In the genomic region with DNA sequence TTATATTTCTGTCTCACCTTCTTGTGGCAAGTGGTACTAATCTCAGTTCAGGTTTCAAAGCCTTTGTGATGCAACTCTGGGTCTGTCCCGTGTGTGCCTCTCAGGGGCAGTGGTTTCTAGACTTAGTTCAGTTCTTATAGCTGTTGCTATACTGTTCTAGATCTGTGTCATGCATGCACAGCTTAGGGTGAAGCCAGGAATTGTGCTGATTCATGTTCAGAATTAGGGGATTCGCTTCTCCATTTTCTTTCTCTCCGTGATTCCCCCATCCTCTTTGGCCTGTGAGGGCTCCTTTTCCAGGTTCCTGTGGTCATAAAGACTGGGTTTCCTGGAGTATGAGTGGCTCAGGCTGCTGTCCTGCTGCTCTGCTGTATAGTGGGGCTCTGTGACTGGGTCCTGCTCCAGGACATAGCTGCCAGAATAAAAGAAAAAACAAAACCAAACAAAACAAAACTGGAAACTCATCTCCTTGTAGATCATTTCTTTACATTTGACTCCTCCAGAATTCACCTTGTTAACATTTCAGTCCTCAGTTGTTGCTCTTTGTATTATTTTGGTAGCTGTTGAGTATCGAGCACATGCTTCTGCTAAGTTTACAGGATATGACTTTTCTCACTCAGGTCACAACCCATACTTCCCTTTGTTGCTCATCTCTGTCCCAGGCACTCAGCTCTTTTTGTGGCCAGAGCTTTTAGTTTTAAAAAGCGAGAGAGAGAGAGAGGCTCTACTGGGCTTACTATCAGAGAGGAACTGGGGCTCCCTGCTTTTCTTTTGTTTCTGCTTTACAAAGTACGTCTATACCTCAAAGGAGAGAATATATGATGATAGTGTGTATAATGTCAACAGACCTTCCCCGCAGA, we compare ENCODE assay signal across 1 cellular context.
TF ChIP-seq lines count a peak whose summit lies in the region.

No MANE protein-coding gene starts in this region.

TF ChIP-seq in K562, 482 proteins besides CTCF, POLR2A, EP300 and RAD21 (continued from another document and continues in another):
- TF ChIP-seq, protein P1, sequence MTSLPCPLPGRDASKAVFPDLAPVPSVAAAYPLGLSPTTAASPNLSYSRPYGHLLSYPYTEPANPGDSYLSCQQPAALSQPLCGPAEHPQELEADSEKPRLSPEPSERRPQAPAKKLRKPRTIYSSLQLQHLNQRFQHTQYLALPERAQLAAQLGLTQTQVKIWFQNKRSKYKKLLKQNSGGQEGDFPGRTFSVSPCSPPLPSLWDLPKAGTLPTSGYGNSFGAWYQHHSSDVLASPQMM (CRISPR knock-in tag; IDR thresholded peaks at IDR 0.05) = no peak
- TF ChIP-seq HNRNPUL1 (IDR thresholded peaks at IDR 0.05; ENCODE audit: low read length) (no peak), PCBP2 (IDR thresholded peaks at IDR 0.05; ENCODE audit: low read depth, low read length, poor library complexity, severe bottlenecking) (no peak), RFX7 (CRISPR knock-in tag; IDR thresholded peaks at IDR 0.05) (no peak), KDM1A (IDR thresholded peaks at IDR 0.05) (no peak), STAT6 (CRISPR knock-in tag; IDR thresholded peaks at IDR 0.05) (no peak), NR2C1 (IDR thresholded peaks at IDR 0.05) (no peak), NR2C1 (tag; IDR thresholded peaks at IDR 0.05) (no peak), RBM14 (IDR thresholded peaks at IDR 0.05; ENCODE audit: borderline replicate concordance, insufficient read depth, low read depth, low read length) (no peak), MCM2 (IDR thresholded peaks at IDR 0.05; ENCODE audit: low read depth) (no peak), FOXM1 (IDR thresholded peaks at IDR 0.05; ENCODE audit: low read depth) (0 out of 2 replicates have a peak, but pooled peaks have one; percentile 5), FOXM1 (CRISPR knock-in tag; IDR thresholded peaks at IDR 0.05; ENCODE audit: low read depth) (no peak), ZKSCAN8 (CRISPR knock-in tag; IDR thresholded peaks at IDR 0.05) (no peak), SNAPC5 (CRISPR knock-in tag; IDR thresholded peaks at IDR 0.05) (no peak), KAT2B (IDR thresholded peaks at IDR 0.05; ENCODE audit: low read depth, low read length) (no peak), COPS2 (conservative IDR thresholded peaks at IDR 0.05) (no peak), HDAC2 (IDR thresholded peaks at IDR 0.05) (no peak), TRIM24 (IDR thresholded peaks at IDR 0.05) (no peak), FOXP4 (CRISPR knock-in tag; IDR thresholded peaks at IDR 0.05; ENCODE audit: borderline replicate concordance) (no peak), KLF16 (IDR thresholded peaks at IDR 0.05) (no peak), NELFE (IDR thresholded peaks at IDR 0.05; ENCODE audit: insufficient read depth, insufficient read length) (no peak), ZKSCAN1 (IDR thresholded peaks at IDR 0.05; ENCODE audit: low read depth, low read length) (no peak), CHD4 (IDR thresholded peaks at IDR 0.05; ENCODE audit: insufficient read depth, insufficient replicate concordance, low read depth, low read length, poor library complexity, severe bottlenecking) (no peak), THRA (IDR thresholded peaks at IDR 0.05) (no peak), FOXA3 (CRISPR knock-in tag; conservative IDR thresholded peaks at IDR 0.05 in 1 of 2, IDR thresholded peaks at IDR 0.05 in 1 of 2) (no peak), HOXB6 (CRISPR knock-in tag; IDR thresholded peaks at IDR 0.05; ENCODE audit: borderline replicate concordance) (no peak), MCM7 (IDR thresholded peaks at IDR 0.05) (no peak), ZNF76 (CRISPR knock-in tag; IDR thresholded peaks at IDR 0.05; ENCODE audit: borderline replicate concordance) (no peak), SMAD1 (IDR thresholded peaks at IDR 0.05; ENCODE audit: low read depth, low read length, partially characterized antibody) (no peak), ZNF699 (CRISPR knock-in tag; IDR thresholded peaks at IDR 0.05; ENCODE audit: insufficient replicate concordance) (no peak), IRF2 (CRISPR knock-in tag; IDR thresholded peaks at IDR 0.05) (no peak), STAT5A (IDR thresholded peaks at IDR 0.05; ENCODE audit: borderline replicate concordance, low read length) (no peak), CREB3 (tag; conservative IDR thresholded peaks at IDR 0.05; ENCODE audit: low read depth) (no peak)
- TF ChIP-seq, protein P2, sequence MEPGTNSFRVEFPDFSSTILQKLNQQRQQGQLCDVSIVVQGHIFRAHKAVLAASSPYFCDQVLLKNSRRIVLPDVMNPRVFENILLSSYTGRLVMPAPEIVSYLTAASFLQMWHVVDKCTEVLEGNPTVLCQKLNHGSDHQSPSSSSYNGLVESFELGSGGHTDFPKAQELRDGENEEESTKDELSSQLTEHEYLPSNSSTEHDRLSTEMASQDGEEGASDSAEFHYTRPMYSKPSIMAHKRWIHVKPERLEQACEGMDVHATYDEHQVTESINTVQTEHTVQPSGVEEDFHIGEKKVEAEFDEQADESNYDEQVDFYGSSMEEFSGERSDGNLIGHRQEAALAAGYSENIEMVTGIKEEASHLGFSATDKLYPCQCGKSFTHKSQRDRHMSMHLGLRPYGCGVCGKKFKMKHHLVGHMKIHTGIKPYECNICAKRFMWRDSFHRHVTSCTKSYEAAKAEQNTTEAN (CRISPR knock-in tag; IDR thresholded peaks at IDR 0.05) = no peak
- TF ChIP-seq, protein P3, sequence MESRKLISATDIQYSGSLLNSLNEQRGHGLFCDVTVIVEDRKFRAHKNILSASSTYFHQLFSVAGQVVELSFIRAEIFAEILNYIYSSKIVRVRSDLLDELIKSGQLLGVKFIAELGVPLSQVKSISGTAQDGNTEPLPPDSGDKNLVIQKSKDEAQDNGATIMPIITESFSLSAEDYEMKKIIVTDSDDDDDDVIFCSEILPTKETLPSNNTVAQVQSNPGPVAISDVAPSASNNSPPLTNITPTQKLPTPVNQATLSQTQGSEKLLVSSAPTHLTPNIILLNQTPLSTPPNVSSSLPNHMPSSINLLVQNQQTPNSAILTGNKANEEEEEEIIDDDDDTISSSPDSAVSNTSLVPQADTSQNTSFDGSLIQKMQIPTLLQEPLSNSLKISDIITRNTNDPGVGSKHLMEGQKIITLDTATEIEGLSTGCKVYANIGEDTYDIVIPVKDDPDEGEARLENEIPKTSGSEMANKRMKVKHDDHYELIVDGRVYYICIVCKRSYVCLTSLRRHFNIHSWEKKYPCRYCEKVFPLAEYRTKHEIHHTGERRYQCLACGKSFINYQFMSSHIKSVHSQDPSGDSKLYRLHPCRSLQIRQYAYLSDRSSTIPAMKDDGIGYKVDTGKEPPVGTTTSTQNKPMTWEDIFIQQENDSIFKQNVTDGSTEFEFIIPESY (CRISPR knock-in tag; IDR thresholded peaks at IDR 0.05) = no peak
- TF ChIP-seq, protein P4, sequence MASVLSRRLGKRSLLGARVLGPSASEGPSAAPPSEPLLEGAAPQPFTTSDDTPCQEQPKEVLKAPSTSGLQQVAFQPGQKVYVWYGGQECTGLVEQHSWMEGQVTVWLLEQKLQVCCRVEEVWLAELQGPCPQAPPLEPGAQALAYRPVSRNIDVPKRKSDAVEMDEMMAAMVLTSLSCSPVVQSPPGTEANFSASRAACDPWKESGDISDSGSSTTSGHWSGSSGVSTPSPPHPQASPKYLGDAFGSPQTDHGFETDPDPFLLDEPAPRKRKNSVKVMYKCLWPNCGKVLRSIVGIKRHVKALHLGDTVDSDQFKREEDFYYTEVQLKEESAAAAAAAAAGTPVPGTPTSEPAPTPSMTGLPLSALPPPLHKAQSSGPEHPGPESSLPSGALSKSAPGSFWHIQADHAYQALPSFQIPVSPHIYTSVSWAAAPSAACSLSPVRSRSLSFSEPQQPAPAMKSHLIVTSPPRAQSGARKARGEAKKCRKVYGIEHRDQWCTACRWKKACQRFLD (CRISPR knock-in tag; IDR thresholded peaks at IDR 0.05) = peak; percentile 61; the same call in 1 of the 2 replicates
- TF ChIP-seq, protein P5, sequence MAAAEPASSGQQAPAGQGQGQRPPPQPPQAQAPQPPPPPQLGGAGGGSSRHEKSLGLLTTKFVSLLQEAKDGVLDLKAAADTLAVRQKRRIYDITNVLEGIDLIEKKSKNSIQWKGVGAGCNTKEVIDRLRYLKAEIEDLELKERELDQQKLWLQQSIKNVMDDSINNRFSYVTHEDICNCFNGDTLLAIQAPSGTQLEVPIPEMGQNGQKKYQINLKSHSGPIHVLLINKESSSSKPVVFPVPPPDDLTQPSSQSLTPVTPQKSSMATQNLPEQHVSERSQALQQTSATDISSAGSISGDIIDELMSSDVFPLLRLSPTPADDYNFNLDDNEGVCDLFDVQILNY (CRISPR knock-in tag; IDR thresholded peaks at IDR 0.05) = no peak
- TF ChIP-seq, protein P6, sequence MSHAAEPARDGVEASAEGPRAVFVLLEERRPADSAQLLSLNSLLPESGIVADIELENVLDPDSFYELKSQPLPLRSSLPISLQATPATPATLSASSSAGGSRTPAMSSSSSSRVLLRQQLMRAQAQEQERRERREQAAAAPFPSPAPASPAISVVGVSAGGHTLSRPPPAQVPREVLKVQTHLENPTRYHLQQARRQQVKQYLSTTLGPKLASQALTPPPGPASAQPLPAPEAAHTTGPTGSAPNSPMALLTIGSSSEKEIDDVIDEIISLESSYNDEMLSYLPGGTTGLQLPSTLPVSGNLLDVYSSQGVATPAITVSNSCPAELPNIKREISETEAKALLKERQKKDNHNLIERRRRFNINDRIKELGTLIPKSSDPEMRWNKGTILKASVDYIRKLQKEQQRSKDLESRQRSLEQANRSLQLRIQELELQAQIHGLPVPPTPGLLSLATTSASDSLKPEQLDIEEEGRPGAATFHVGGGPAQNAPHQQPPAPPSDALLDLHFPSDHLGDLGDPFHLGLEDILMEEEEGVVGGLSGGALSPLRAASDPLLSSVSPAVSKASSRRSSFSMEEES (CRISPR knock-in tag; IDR thresholded peaks at IDR 0.05) = no peak
